Comparison of ENCODE assay signal across 28 cellular contexts in the genomic region with DNA sequence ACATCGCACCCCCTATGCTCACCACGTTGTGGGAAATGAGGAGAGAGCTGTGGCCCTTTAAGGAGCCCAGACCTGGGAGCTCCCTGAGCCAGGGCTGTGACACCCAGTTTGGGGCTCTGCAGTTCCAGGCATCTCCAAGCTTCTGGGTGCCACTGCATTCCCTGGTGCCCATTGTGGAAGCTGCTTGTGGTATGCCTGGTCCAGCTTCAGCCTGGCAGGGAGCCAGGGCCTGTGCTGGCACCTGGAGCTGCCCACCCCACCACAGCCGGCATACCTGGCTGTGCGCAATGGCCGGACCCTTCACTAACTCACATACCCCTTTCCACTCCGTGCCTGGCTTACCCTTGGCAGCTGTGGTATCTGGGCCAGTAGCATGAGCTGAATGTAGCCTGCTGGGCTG.
A peak's percentile ranks its signal among the peaks of the same experiment; 100 is the strongest.
DNase-seq lines count a peak whose midpoint lies in the region; ATAC-seq, FAIRE-seq and TF ChIP-seq lines count a peak whose summit lies in the region.
"Had no signal": no experiment of that assay in that cellular context is flagged by ENCODE, and none has a peak within 500 bp of the region (broad histone marks: within the 10 kb centered on the region; RNA-seq: fewer than 3 reads in every experiment).

No MANE protein-coding gene starts in this region.

- no peak overlapping the region for H2AK5ac ChIP-seq in neuronal stem cell (ENCODE audit: low read depth, low read length)

- H2BK12ac ChIP-seq in neuronal stem cell (ENCODE audit: low read length), result no peak overlapping the region

- no peaks in the 10 kb centered on the region for H3K9me3 ChIP-seq in right atrium auricular region
- H3K9me3 ChIP-seq in kidney (ENCODE audit: control insufficient read depth in 1 of 2, low read length in 2 of 2), result no peaks in the 10 kb centered on the region
- peaks cover 0 to 3% of the 10 kb centered on the region in 2 donors for H3K9me3 ChIP-seq in neuronal stem cell (replicated peaks in 1 of 2; ENCODE audit: control insufficient read depth in 2 of 2, insufficient read depth in 1 of 2, low read depth in 1 of 2, low read length in 2 of 2)
- H3K9me3 ChIP-seq: BE2C, Caco-2 had no signal

- no peak overlapping the region for H2BK15ac ChIP-seq in neuronal stem cell (ENCODE audit: low read length)

- H3K9ac ChIP-seq in kidney (ENCODE audit: low read length in 2 of 2) (no peak overlapping the region), neuronal stem cell (ENCODE audit: low read depth, low read length, poor library complexity) (no peak overlapping the region)
- H3K9ac ChIP-seq: BLaER1 had no signal

- intact Hi-C loops in left ventricle myocardium superior (cut with micrococcal nuclease) (no loop called here), kidney (cut with DNase I) (no loop called here)

- H3K4me3 ChIP-seq in right atrium auricular region (no peak overlapping the region), kidney (ENCODE audit: low read length in 2 of 2) (no peak overlapping the region), neuronal stem cell (ENCODE audit: low read length in 2 of 2) (peak overlapping the region in 1 of 2 donors; percentile 39)
- H3K4me3 ChIP-seq: BLaER1, GM12878 had no signal

- FAIRE-seq in kidney (lab: Jason Lieb, UNC) (no peak), urothelium cell line (lab: Jason Lieb, UNC) (peak; percentile 67)
- FAIRE-seq: A204.1, GM12878, GM12892, GM18507 had no signal

- H2AFZ ChIP-seq in neuronal stem cell (ENCODE audit: low read length), result no peak overlapping the region

- no peaks in the 10 kb centered on the region for H3K36me3 ChIP-seq in right atrium auricular region
- H3K36me3 ChIP-seq in kidney (ENCODE audit: control insufficient read depth in 1 of 2, insufficient read depth in 2 of 2, low read length in 2 of 2), result no peaks in the 10 kb centered on the region
- H3K36me3 ChIP-seq in neuronal stem cell (replicated peaks in 1 of 2; ENCODE audit: control insufficient read depth in 2 of 2, insufficient read depth in 2 of 2, low read length in 2 of 2), result no peaks in the 10 kb centered on the region
- H3K36me3 ChIP-seq: BE2C, BLaER1 had no signal

- DNase-seq in left ventricle myocardium superior (peak; percentile 23), right atrium auricular region (ENCODE audit: low spot score) (no peak), kidney (peak; percentile 57), neuronal stem cell (ENCODE audit: low spot score) (no peak), urothelium cell line (ENCODE audit: low spot score) (no peak), ecto neural progenitor cell (ENCODE audit: low spot score) (no peak), COLO829 (ENCODE audit: low spot score) (no peak)
- DNase-seq: 8988T; ACHN; BE2C; C1 segment of cervical spinal cord; Caco-2; Calu3; CD4-positive, alpha-beta memory T cell; CD4-positive, CD25-positive, alpha-beta regulatory T cell; CD8-positive, alpha-beta memory T cell; DMS 273 treated with DMSO at 0.1 percent for 48 hours; DMS153; DMS53; DMS79; DND-41; EL; GDM1 had no signal

- H3K27ac ChIP-seq in right atrium auricular region (no peak overlapping the region), kidney (ENCODE audit: low read depth in 2 of 2, low read length in 2 of 2) (no peak overlapping the region), neuronal stem cell (replicated peaks; ENCODE audit: low read length) (no peak overlapping the region)
- H3K27ac ChIP-seq: BLaER1 had no signal

- no peak for ATAC-seq in left ventricle myocardium superior
- ATAC-seq: GM12878 had no signal

- H4K91ac ChIP-seq in neuronal stem cell (ENCODE audit: low read depth, low read length, poor library complexity), result no peak overlapping the region

- H3K4me1 ChIP-seq in right atrium auricular region (no peaks in the 10 kb centered on the region), kidney (ENCODE audit: control insufficient read depth in 1 of 2, insufficient read depth in 1 of 2, low read depth in 1 of 2, low read length in 2 of 2) (no peaks in the 10 kb centered on the region), neuronal stem cell (ENCODE audit: control insufficient read depth in 2 of 2, insufficient read depth in 1 of 2, low read depth in 1 of 2, low read length in 2 of 2) (no peaks in the 10 kb centered on the region)
- H3K4me1 ChIP-seq: BE2C, BLaER1, Caco-2 had no signal

- H3K23ac ChIP-seq in neuronal stem cell (ENCODE audit: low read depth, low read length, poor library complexity), result no peak overlapping the region

- no peaks in the 10 kb centered on the region for H3K27me3 ChIP-seq in right atrium auricular region
- H3K27me3 ChIP-seq in neuronal stem cell (ENCODE audit: control insufficient read depth in 3 of 3, insufficient read depth in 3 of 3, low read depth in 1 of 3, low read length in 3 of 3), result no peaks in the 10 kb centered on the region
- H3K27me3 ChIP-seq: BLaER1 had no signal

- H2BK5ac ChIP-seq in neuronal stem cell (ENCODE audit: low read length), result peak overlapping the region; percentile 7

- no peak overlapping the region for H3K4ac ChIP-seq in neuronal stem cell (ENCODE audit: low read length)

- no CpG with 5 or more reads among the region's 6 CpGs for WGBS in neuronal stem cell (ENCODE audit: extremely low coverage in 2 of 2, insufficient read length in 2 of 2, insufficient replicate concordance in 1 of 2), 2 donors

- no peak overlapping the region for H3K18ac ChIP-seq in neuronal stem cell (ENCODE audit: low read length)

- H3K14ac ChIP-seq in neuronal stem cell (ENCODE audit: low read length), result peak overlapping the region; percentile 63

- no peak overlapping the region for H3K4me2 ChIP-seq in neuronal stem cell (ENCODE audit: insufficient read depth, low read length, poor library complexity, severe bottlenecking)
- H3K4me2 ChIP-seq: BLaER1 had no signal

- TF ChIP-seq CTCF in right atrium auricular region (IDR thresholded peaks at IDR 0.05), result no peak
- no peak for TF ChIP-seq CTCF in kidney (IDR thresholded peaks at IDR 0.05; ENCODE audit: borderline replicate concordance, extremely low read depth, insufficient read depth)

- peaks cover 2% of the 10 kb centered on the region for H3K79me1 ChIP-seq in neuronal stem cell (ENCODE audit: low read depth, low read length)

- no peak overlapping the region for H2BK120ac ChIP-seq in neuronal stem cell (ENCODE audit: low read depth, low read length)

- no peak overlapping the region for H4K8ac ChIP-seq in neuronal stem cell (ENCODE audit: low read depth, low read length)

Comparison
In these comparisons a context has a peak if more than half of its experiments do, and no peak if none do; other contexts are left out.
1. DNase-seq: peak in left ventricle myocardium superior (single experiment) and kidney (single experiment); none in right atrium auricular region (single experiment), neuronal stem cell (single experiment), urothelium cell line (single experiment), ecto neural progenitor cell (single experiment) and COLO829 (single experiment).